In genomic region chr20:63282946-63283345, GRCh38 we compare ENCODE assay signal across 13 cellular contexts. TPM values are rescaled to one million over a fixed set of nuclear protein-coding genes. Genes with fewer than 3 reads are reported as not detected.
DNase-seq lines count a peak whose midpoint lies in the region; ATAC-seq and TF ChIP-seq lines count a peak whose summit lies in the region.
"Had no signal": no experiment of that assay in that cellular context is flagged by ENCODE, and none has a peak within 500 bp of the region (broad histone marks: within the 10 kb centered on the region; RNA-seq: fewer than 3 reads in every experiment).

No MANE protein-coding gene starts in this region.

- peaks cover 21 to 100% (median 81%) of the 10 kb centered on the region in 11 experiments; a peak in 20 of 22 replicates for H4K20me1 ChIP-seq in BLaER1 treated with 17β-estradiol and CSF1 and Interleukin-3, amounts not matched to agents 10 nM and 100 nM

- H3K9me3 ChIP-seq in BLaER1 treated with 17β-estradiol and CSF1 and Interleukin-3, amounts not matched to agents 10 nM and 100 nM (replicated peaks in 1 of 11): no peaks in the 10 kb centered on the region
- no peaks in the 10 kb centered on the region for H3K9me3 ChIP-seq in NT2/D1 (ENCODE audit: insufficient read depth, low read length)
- H3K9me3 ChIP-seq: BE2C, HAP-1 had no signal

- no peaks in the 10 kb centered on the region for H3K4me1 Mint-ChIP-seq in natural killer cell

- no peaks in the 10 kb centered on the region for H3K36me3 Mint-ChIP-seq in natural killer cell

- no peak for ATAC-seq in GM21786 (IDR thresholded peaks at IDR 0.05; ENCODE audit: unreplicated experiment)
- ATAC-seq in natural killer cell: no peak
- ATAC-seq: K562 had no signal

- H3K4me2 ChIP-seq in BLaER1 treated with 17β-estradiol and CSF1 and Interleukin-3, amounts not matched to agents 10 nM and 100 nM: peak overlapping the region; percentile 62 to 98 (median 92)

- in situ Hi-C loops in G401 (cut with HindIII; ENCODE audit: low sequenced_read_pairs): loop anchor here (25.0 kb wide), 2 partner anchors 104 to 196 kb away; no protein-coding TSS in a partner anchor

- no peaks in the 10 kb centered on the region for H3K9me3 Mint-ChIP-seq in natural killer cell
- H3K9me3 Mint-ChIP-seq: CD8-positive, alpha-beta memory T cell had no signal

- H3K27me3 ChIP-seq in BLaER1 treated with 17β-estradiol and CSF1 and Interleukin-3, amounts not matched to agents 10 nM and 100 nM: no peaks in the 10 kb centered on the region
- no peaks in the 10 kb centered on the region for H3K27me3 ChIP-seq in NT2/D1 (ENCODE audit: insufficient read depth, insufficient read length)
- H3K27me3 ChIP-seq: BE2C had no signal

- peak; percentile 66 for DNase-seq in G401 (ENCODE audit: low spot score)
- DNase-seq in NT2/D1 (ENCODE audit: low read depth, low spot score): no peak
- DNase-seq in cerebellar cortex (ENCODE audit: low spot score): peak; percentile 52
- DNase-seq in posterior vena cava (ENCODE audit: low spot score): no peak
- no peak for DNase-seq in natural killer cell
- DNase-seq in glomerular visceral epithelial cell (ENCODE audit: extremely low spot score): no peak
- DNase-seq: BE2C; CD8-positive, alpha-beta memory T cell had no signal

- H3K27ac Mint-ChIP-seq in natural killer cell: no peak overlapping the region

- H3K4me3 Mint-ChIP-seq in natural killer cell: no peak overlapping the region

- H3K27ac ChIP-seq in BLaER1 treated with 17β-estradiol and CSF1 and Interleukin-3, amounts not matched to agents 10 nM and 100 nM: peak overlapping the region in 3 of 11 experiments; percentile 4 to 79 (median 69); a peak in 3 of 22 replicates

- intact Hi-C loops in posterior vena cava (cut with DNase I): no loop called here
- intact Hi-C loops in natural killer cell (cut with micrococcal nuclease): no loop called here

- peak overlapping the region in 2 of 10 experiments; percentile 52 to 61; a peak in 2 of 20 replicates for H3K4me3 ChIP-seq in BLaER1 treated with 17β-estradiol and CSF1 and Interleukin-3, amounts not matched to agents 10 nM and 100 nM
- no peak overlapping the region for H3K4me3 ChIP-seq in NT2/D1 (ENCODE audit: insufficient read length, low read depth)
- H3K4me3 ChIP-seq: HAP-1, K562 had no signal

- TF ChIP-seq CTCF in natural killer cell (IDR thresholded peaks at IDR 0.05): no peak

- H3K9ac ChIP-seq in BLaER1 treated with 17β-estradiol and CSF1 and Interleukin-3, amounts not matched to agents 10 nM and 100 nM: peak overlapping the region in 4 of 11 experiments; percentile 72 to 78 (median 76); a peak in 10 of 22 replicates
- H3K9ac ChIP-seq in NT2/D1 (ENCODE audit: insufficient read length, low read depth): peak overlapping the region; percentile 3

- H3K4me1 ChIP-seq in BLaER1 treated with 17β-estradiol and CSF1 and Interleukin-3, amounts not matched to agents 10 nM and 100 nM: peaks cover 65 to 100% (median 96%) of the 10 kb centered on the region in 10 experiments
- H3K4me1 ChIP-seq in NT2/D1 (ENCODE audit: insufficient read depth, insufficient read length): peaks cover 6% of the 10 kb centered on the region
- H3K4me1 ChIP-seq: BE2C, HAP-1 had no signal

- H3K36me3 ChIP-seq in BLaER1 treated with 17β-estradiol and CSF1 and Interleukin-3, amounts not matched to agents 10 nM and 100 nM: peaks cover 44 to 87% (median 75%) of the 10 kb centered on the region in 11 experiments
- peaks cover 98% of the 10 kb centered on the region for H3K36me3 ChIP-seq in NT2/D1 (ENCODE audit: insufficient read depth, insufficient read length, low read length)

- no peaks in the 10 kb centered on the region for H3K27me3 Mint-ChIP-seq in natural killer cell (ENCODE audit: low read depth in 2 of 2)
- H3K27me3 Mint-ChIP-seq: CD8-positive, alpha-beta memory T cell had no signal

RNA-seq across cellular contexts. Expression of gene COL20A1, which starts 10.0 kb away (rescaled TPM):
- not detected in 2 replicates for total RNA-seq in G401 (2014; rRNA removed; shearing (Covaris generic))
- total RNA-seq in posterior vena cava (under 1 TPM in 1 of 2 donors, not detected in 1; 0.14 TPM), natural killer cell (under 1 TPM in 2 of 3 donors, not detected in 1; 0.12 to 0.33 TPM)
- total RNA-seq: HT1080, K562 had no signal

RNA-seq across cellular contexts. Expression of gene ARFGAP1, which starts 10.3 kb away (rescaled TPM):
- total RNA-seq in G401 (2014; rRNA removed; shearing (Covaris generic)): 69.8 and 86.8 TPM in 2 replicates
- total RNA-seq in posterior vena cava (10 to 100 TPM; 58.6 to 62.6 TPM), natural killer cell (100 to 1,000 TPM; 118 to 138 (median 127) TPM)

RNA-seq across cellular contexts. Expression of gene NKAIN4, which starts 28.7 kb away (rescaled TPM):
- 6.8 and 11.3 TPM in 2 replicates for total RNA-seq in G401 (2014; rRNA removed; shearing (Covaris generic))
- total RNA-seq in posterior vena cava: not detected
- not detected for total RNA-seq in natural killer cell
- total RNA-seq: CD8-positive, alpha-beta memory T cell; HT1080; K562 had no signal

RNA-seq across cellular contexts. Expression of gene BIRC7, which starts 47.2 kb away (rescaled TPM):
- 68.2 and 78.4 TPM in 2 replicates for total RNA-seq in G401 (2014; rRNA removed; shearing (Covaris generic))
- total RNA-seq in posterior vena cava (not detected), natural killer cell (not detected)
- total RNA-seq: CD8-positive, alpha-beta memory T cell; HT1080 had no signal

Comparison
In these comparisons a context has a peak if more than half of its experiments do, and no peak if none do; other contexts are left out.
1. DNase-seq: peak in G401 (single experiment) and cerebellar cortex (single experiment); none in NT2/D1 (single experiment), posterior vena cava (single experiment), natural killer cell (single experiment) and glomerular visceral epithelial cell (single experiment).